ENCODE assay signal across 8 cellular contexts in genomic region chr22:11829426-11829825, GRCh38.
DNase-seq lines count a peak whose midpoint lies in the region; ATAC-seq and TF ChIP-seq lines count a peak whose summit lies in the region.
"Not testable (repeated sequence)": the region's sequence is repeated elsewhere in the genome, so short reads cannot be mapped to it uniquely, and the experiment has no call there.

No MANE protein-coding gene starts in this region.

- H3K27ac ChIP-seq in GM23248, adrenal gland, upper lobe of right lung: not testable (repeated sequence)

- not testable (repeated sequence) for H4K20me1 ChIP-seq in GM23248 (ENCODE audit: insufficient read depth)

- in situ Hi-C loops in GM23248 (cut with MboI): not testable (repeated sequence)

- 0 out of 2 replicates have a peak overlapping the region, but pooled peaks have one; percentile 43 for H3K4me3 ChIP-seq in GM23248
- not testable (repeated sequence) for H3K4me3 ChIP-seq in adrenal gland, upper lobe of right lung

- not testable (repeated sequence) for H3K27ac Mint-ChIP-seq in glutamatergic neuron (ENCODE audit: unreplicated experiment)

- not testable (repeated sequence) for TF ChIP-seq POLR2A in adrenal gland (IDR thresholded peaks at IDR 0.05)

- not testable (repeated sequence) for H3K36me3 Mint-ChIP-seq in glutamatergic neuron (ENCODE audit: unreplicated experiment)

- H3K27me3 Mint-ChIP-seq in glutamatergic neuron (ENCODE audit: unreplicated experiment): not testable (repeated sequence)

- not testable (repeated sequence) for H3K79me2 ChIP-seq in GM23248 (ENCODE audit: insufficient read depth)

- peak; percentile 9 for DNase-seq in GM23248
- peak; percentile 28 for DNase-seq in activated CD4-positive, CD25-positive, alpha-beta regulatory T cell treated with anti-CD3 and anti-CD28 coated beads, Interleukin-2, amount 50 U/mL, for 72 hours
- peak in 6 of 7 donors; percentile 0 to 50 (median 15) for DNase-seq in adrenal gland
- DNase-seq in glutamatergic neuron: peak; percentile 26
- DNase-seq in kidney tubule cell (ENCODE audit: low spot score): peak; percentile 0
- peak; percentile 66 for DNase-seq in myocyte (ENCODE audit: low read depth)
- DNase-seq in retina: peak; percentile 1
- peak; percentile 63 for DNase-seq in upper lobe of right lung

- intact Hi-C loops in adrenal gland (cut with DNase I); upper lobe of right lung (cut with DNase I): not testable (repeated sequence)

- H3K4me1 Mint-ChIP-seq in glutamatergic neuron (ENCODE audit: low read depth, unreplicated experiment): not testable (repeated sequence)

- not testable (repeated sequence) for H2AFZ ChIP-seq in GM23248

- H3K9me2 ChIP-seq in GM23248 (ENCODE audit: insufficient read depth): not testable (repeated sequence)

- not testable (repeated sequence) for TF ChIP-seq CTCF in adrenal gland (IDR thresholded peaks at IDR 0.05); glutamatergic neuron (IDR thresholded peaks at IDR 0.05; ENCODE audit: partially characterized antibody, unreplicated experiment); upper lobe of right lung (IDR thresholded peaks at IDR 0.05)

- H3K9ac ChIP-seq in GM23248: not testable (repeated sequence)

- H3K27me3 ChIP-seq in GM23248 (replicated peaks; ENCODE audit: insufficient read depth); adrenal gland; upper lobe of right lung: not testable (repeated sequence)

- not testable (repeated sequence) for H3K9me3 ChIP-seq in GM23248 (ENCODE audit: low read depth); adrenal gland (replicated peaks in 1 of 3); upper lobe of right lung

- 22 to 23% methylated on average over 12 to 13 of the region's 21 CpGs for WGBS in GM23248 (ENCODE audit: low coverage in 1 of 2, low lambda C conversion rate in 2 of 2, missing lambda C conversion rate in 2 of 2), 2 experiments
- 52 to 67% (median 55%) methylated on average over 7 to 13 of the region's 21 CpGs; no CpG with 5 or more reads in 1 of the 4 donors for WGBS in adrenal gland, 4 donors

- not testable (repeated sequence) for H3K4me1 ChIP-seq in GM23248 (ENCODE audit: insufficient read depth); adrenal gland (replicated peaks in 1 of 2); upper lobe of right lung

- H3K36me3 ChIP-seq in GM23248 (ENCODE audit: low read depth); adrenal gland (replicated peaks in 1 of 2); upper lobe of right lung: not testable (repeated sequence)

- not testable (repeated sequence) for H3K4me3 Mint-ChIP-seq in glutamatergic neuron (ENCODE audit: unreplicated experiment)

- not testable (repeated sequence) for H3K4me2 ChIP-seq in GM23248 (ENCODE audit: unreplicated experiment)

- not testable (repeated sequence) for H3F3A ChIP-seq in GM23248 (ENCODE audit: insufficient read depth)

- ATAC-seq in upper lobe of right lung: not testable (repeated sequence)

- not testable (repeated sequence) for H3K9me3 Mint-ChIP-seq in glutamatergic neuron (ENCODE audit: unreplicated experiment)

Comparison
In these comparisons a context has a peak if more than half of its experiments do, and no peak if none do; other contexts are left out.
1. DNase-seq: peak in every context shown above with its lines; median percentile 66 in myocyte; 63 in upper lobe of right lung; 28 in activated CD4-positive, CD25-positive, alpha-beta regulatory T cell treated with anti-CD3 and anti-CD28 coated beads, Interleukin-2, amount 50 U/mL, for 72 hours; 26 in glutamatergic neuron; 15 in adrenal gland; 9 in GM23248; 1 in retina; 0 in kidney tubule cell.